In the genomic region with DNA sequence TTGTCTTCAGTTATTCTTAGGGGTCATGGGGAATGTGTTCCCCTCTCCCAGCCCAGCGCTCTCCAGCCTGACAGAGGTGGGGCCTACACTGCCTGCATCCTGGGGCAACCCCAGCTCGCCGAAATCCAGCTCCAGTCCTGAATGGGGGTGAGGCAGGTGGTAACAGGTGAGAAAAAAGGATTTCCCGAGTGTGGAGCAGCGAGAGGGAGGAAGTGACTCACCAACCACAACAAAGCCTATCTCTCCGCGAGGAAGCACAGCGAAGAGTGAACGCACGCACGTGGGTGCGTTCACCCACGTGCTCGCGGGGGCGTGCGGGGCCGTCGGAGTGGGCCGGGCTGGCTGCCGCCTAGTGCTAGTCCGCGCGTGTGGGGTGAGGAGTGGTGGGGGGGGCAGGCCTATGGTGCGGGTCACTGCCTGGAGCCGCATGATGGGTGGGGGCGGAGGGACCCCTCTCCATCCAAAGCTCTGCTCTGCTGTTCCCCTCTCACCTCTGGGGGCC, we compare ENCODE assay signal across 9 cellular contexts. TPM values are rescaled to one million over a fixed set of nuclear protein-coding genes. Genes with fewer than 3 reads are reported as not detected.
A peak's percentile ranks its signal among the peaks of the same experiment; 100 is the strongest.
DNase-seq lines count a peak whose midpoint lies in the region; ATAC-seq lines count a peak whose summit lies in the region.
"Had no signal": no experiment of that assay in that cellular context is flagged by ENCODE, and none has a peak within 500 bp of the region (broad histone marks: within the 10 kb centered on the region; RNA-seq: fewer than 3 reads in every experiment).

No MANE protein-coding gene starts in this region.

- peak; percentile 7 for DNase-seq in NOMO-1 treated with DMSO at 0.1 percent for 48 hours (lab: John Stamatoyannopoulos, UW; ENCODE audit: unreplicated experiment)
- no peak for DNase-seq in NOMO-1 treated with dmso at 0.1 percent for 144 hours (lab: John Stamatoyannopoulos, UW; ENCODE audit: unreplicated experiment)
- peak; percentile 87 for DNase-seq in activated CD4-positive, alpha-beta T cell treated with anti-CD3 and anti-CD28 coated beads, Interleukin-2, amount 10 ng/mL, durations not matched to agents 7 days and 5 days
- DNase-seq in effector CD8-positive, alpha-beta T cell (lab: John Stamatoyannopoulos, UW) = peak; percentile 63
- DNase-seq in natural killer cell treated with Interleukin-12 subunit alpha and Interleukin-12 subunit beta and Interleukin-15 and Interleukin-18, amount 100 ng/mL, for 72 hours (ENCODE audit: low spot score) = no peak
- DNase-seq in stimulated activated naive CD8-positive, alpha-beta T cell treated with anti-CD3 and anti-CD28 coated beads, Interleukin-15, amount 100 ng/mL, for 72 hours = peak; percentile 77 to 83
- DNase-seq in retina = no peak

- no peaks in the 10 kb centered on the region for H3K9me3 Mint-ChIP-seq in activated CD4-positive, alpha-beta T cell treated with anti-CD3 and anti-CD28 coated beads, Interleukin-2, amount 10 ng/mL, durations not matched to agents 7 days and 5 days
- no peaks in the 10 kb centered on the region for H3K9me3 Mint-ChIP-seq in natural killer cell treated with Interleukin-12 subunit alpha and Interleukin-12 subunit beta and Interleukin-15 and Interleukin-18, amount 100 ng/mL, for 72 hours
- no peaks in the 10 kb centered on the region for H3K9me3 Mint-ChIP-seq in stimulated activated naive CD8-positive, alpha-beta T cell treated with anti-CD3 and anti-CD28 coated beads, Interleukin-15, amount 100 ng/mL, for 72 hours

- H3K4me1 Mint-ChIP-seq in activated CD4-positive, alpha-beta T cell treated with anti-CD3 and anti-CD28 coated beads, Interleukin-2, amount 10 ng/mL, durations not matched to agents 7 days and 5 days = peaks cover 42% of the 10 kb centered on the region
- H3K4me1 Mint-ChIP-seq in natural killer cell treated with Interleukin-12 subunit alpha and Interleukin-12 subunit beta and Interleukin-15 and Interleukin-18, amount 100 ng/mL, for 72 hours (ENCODE audit: low read depth in 2 of 2) = peaks cover 11 to 20% of the 10 kb centered on the region in 2 donors
- H3K4me1 Mint-ChIP-seq in stimulated activated naive CD8-positive, alpha-beta T cell treated with anti-CD3 and anti-CD28 coated beads, Interleukin-15, amount 100 ng/mL, for 72 hours = peaks cover 65% of the 10 kb centered on the region

- peak overlapping the region; percentile 70 for H3K4me3 Mint-ChIP-seq in activated CD4-positive, alpha-beta T cell treated with anti-CD3 and anti-CD28 coated beads, Interleukin-2, amount 10 ng/mL, durations not matched to agents 7 days and 5 days
- H3K4me3 Mint-ChIP-seq in natural killer cell treated with Interleukin-12 subunit alpha and Interleukin-12 subunit beta and Interleukin-15 and Interleukin-18, amount 100 ng/mL, for 72 hours = peak overlapping the region; percentile 64
- H3K4me3 Mint-ChIP-seq in stimulated activated naive CD8-positive, alpha-beta T cell treated with anti-CD3 and anti-CD28 coated beads, Interleukin-15, amount 100 ng/mL, for 72 hours = peak overlapping the region; percentile 84 to 89

- POLR2A ChIA-PET in activated CD4-positive, alpha-beta T cell treated with anti-CD3 and anti-CD28 coated beads, Interleukin-2, amount 10 ng/mL, durations not matched to agents 7 days and 5 days (lab: Charles Lee) = no interaction called here

- no peaks in the 10 kb centered on the region for H3K36me3 Mint-ChIP-seq in activated CD4-positive, alpha-beta T cell treated with anti-CD3 and anti-CD28 coated beads, Interleukin-2, amount 10 ng/mL, durations not matched to agents 7 days and 5 days (ENCODE audit: low read depth)
- H3K36me3 Mint-ChIP-seq in natural killer cell treated with Interleukin-12 subunit alpha and Interleukin-12 subunit beta and Interleukin-15 and Interleukin-18, amount 100 ng/mL, for 72 hours = no peaks in the 10 kb centered on the region

- peaks cover 41% of the 10 kb centered on the region for H3K27me3 Mint-ChIP-seq in activated CD4-positive, alpha-beta T cell treated with anti-CD3 and anti-CD28 coated beads, Interleukin-2, amount 10 ng/mL, durations not matched to agents 7 days and 5 days
- peaks cover 10 to 15% of the 10 kb centered on the region in 2 donors for H3K27me3 Mint-ChIP-seq in natural killer cell treated with Interleukin-12 subunit alpha and Interleukin-12 subunit beta and Interleukin-15 and Interleukin-18, amount 100 ng/mL, for 72 hours
- peaks cover 50% of the 10 kb centered on the region for H3K27me3 Mint-ChIP-seq in stimulated activated naive CD8-positive, alpha-beta T cell treated with anti-CD3 and anti-CD28 coated beads, Interleukin-15, amount 100 ng/mL, for 72 hours

- ATAC-seq in natural killer cell treated with Interleukin-12 subunit alpha and Interleukin-12 subunit beta and Interleukin-15 and Interleukin-18, amount 100 ng/mL, for 72 hours = peak; percentile 58 to 63
- ATAC-seq in stimulated activated naive CD8-positive, alpha-beta T cell treated with anti-CD3 and anti-CD28 coated beads, Interleukin-15, amount 100 ng/mL, for 72 hours = peak; percentile 78
- no peak for ATAC-seq in HG02970 (IDR thresholded peaks at IDR 0.05; ENCODE audit: low FRiP score, unreplicated experiment)

- CTCF ChIA-PET in activated CD4-positive, alpha-beta T cell treated with anti-CD3 and anti-CD28 coated beads, Interleukin-2, amount 10 ng/mL, durations not matched to agents 7 days and 5 days (lab: Charles Lee) = interaction anchor here (1.5 to 3.2 kb wide), 2 partner anchors 16 to 17 kb away, joined by 5 to 17 read pairs; no protein-coding TSS in a partner anchor

- peak overlapping the region; percentile 69 for H3K27ac Mint-ChIP-seq in activated CD4-positive, alpha-beta T cell treated with anti-CD3 and anti-CD28 coated beads, Interleukin-2, amount 10 ng/mL, durations not matched to agents 7 days and 5 days
- no peak overlapping the region for H3K27ac Mint-ChIP-seq in natural killer cell treated with Interleukin-12 subunit alpha and Interleukin-12 subunit beta and Interleukin-15 and Interleukin-18, amount 100 ng/mL, for 72 hours
- peak overlapping the region in 1 of 2 donors; percentile 91 for H3K27ac Mint-ChIP-seq in stimulated activated naive CD8-positive, alpha-beta T cell treated with anti-CD3 and anti-CD28 coated beads, Interleukin-15, amount 100 ng/mL, for 72 hours

RNA-seq across cellular contexts. Expression of a gene that starts 0.9 kb away (rescaled TPM):
- total RNA-seq in activated CD4-positive, alpha-beta T cell treated with anti-CD3 and anti-CD28 coated beads, Interleukin-2, amount 10 ng/mL, durations not matched to agents 7 days and 5 days = 1 to 10 TPM; 1.2 to 1.5 TPM
- total RNA-seq in natural killer cell treated with Interleukin-12 subunit alpha and Interleukin-12 subunit beta and Interleukin-15 and Interleukin-18, amount 100 ng/mL, for 72 hours = 1 to 10 TPM in 1 of 2 donors, under 1 TPM in 1; 0.33 to 1.4 TPM

RNA-seq across cellular contexts. Expression of a gene that starts 36.2 kb away (rescaled TPM):
- total RNA-seq in activated CD4-positive, alpha-beta T cell treated with anti-CD3 and anti-CD28 coated beads, Interleukin-2, amount 10 ng/mL, durations not matched to agents 7 days and 5 days = not detected
- not detected for total RNA-seq in natural killer cell treated with Interleukin-12 subunit alpha and Interleukin-12 subunit beta and Interleukin-15 and Interleukin-18, amount 100 ng/mL, for 72 hours
- total RNA-seq: glomerular endothelial cell had no signal

Comparison
In these comparisons a context has a peak if more than half of its experiments do, and no peak if none do; other contexts are left out.
1. DNase-seq: peak in NOMO-1 treated with DMSO at 0.1 percent for 48 hours (single experiment), activated CD4-positive, alpha-beta T cell treated with anti-CD3 and anti-CD28 coated beads, Interleukin-2, amount 10 ng/mL, durations not matched to agents 7 days and 5 days (single experiment), effector CD8-positive, alpha-beta T cell (single experiment) and stimulated activated naive CD8-positive, alpha-beta T cell treated with anti-CD3 and anti-CD28 coated beads, Interleukin-15, amount 100 ng/mL, for 72 hours (2 of 2); none in NOMO-1 treated with dmso at 0.1 percent for 144 hours (single experiment), natural killer cell treated with Interleukin-12 subunit alpha and Interleukin-12 subunit beta and Interleukin-15 and Interleukin-18, amount 100 ng/mL, for 72 hours (single experiment) and retina (single experiment).
2. Peak in every context shown above with its lines, with median percentiles within 50 percentile points of each other: H3K4me3 Mint-ChIP-seq.